ENCODE assay signal across 19 cellular contexts in the genomic region with DNA sequence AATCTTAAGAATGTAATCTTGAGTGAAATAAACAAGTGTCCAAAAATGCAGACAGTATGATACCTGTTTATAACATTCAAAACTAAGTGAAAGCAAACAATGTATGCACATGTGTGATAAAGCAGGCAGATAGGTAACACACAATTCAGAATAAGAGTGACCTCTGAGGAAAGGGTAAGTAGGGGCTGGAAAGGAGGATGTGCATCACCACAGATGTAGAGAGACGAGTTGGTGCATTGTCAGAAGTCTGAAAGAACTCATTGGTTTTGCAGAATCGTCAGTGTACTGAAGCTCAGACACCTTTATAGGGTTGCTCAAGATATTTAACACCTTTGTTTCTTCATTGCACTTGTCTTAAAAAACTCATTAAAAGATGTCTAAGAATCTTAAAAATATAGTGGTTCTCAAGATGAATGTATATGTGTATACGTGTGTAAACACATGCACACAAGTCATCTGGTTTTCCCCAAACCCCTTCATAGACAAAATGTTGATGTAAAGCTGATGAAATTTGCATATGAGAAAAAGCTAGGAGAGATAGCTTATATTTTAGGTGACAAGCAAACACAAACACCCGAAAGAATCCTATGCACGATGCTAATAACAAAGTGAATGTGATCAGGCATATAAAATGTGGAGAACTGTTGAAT.
A peak's percentile ranks its signal among the peaks of the same experiment; 100 is the strongest.
DNase-seq lines count a peak whose midpoint lies in the region; ATAC-seq and TF ChIP-seq lines count a peak whose summit lies in the region.
"Had no signal": no experiment of that assay in that cellular context is flagged by ENCODE, and none has a peak within 500 bp of the region (broad histone marks: within the 10 kb centered on the region; RNA-seq: fewer than 3 reads in every experiment).

No MANE protein-coding gene starts in this region.

- no peaks in the 10 kb centered on the region for H3K36me3 Mint-ChIP-seq in memory B cell

- TF ChIP-seq POLR2A in GM18505 (IDR thresholded peaks at IDR 0.05; ENCODE audit: borderline replicate concordance, extremely low read depth, insufficient read depth, insufficient read length): no peak

- peak overlapping the region; percentile 40 for H3K4me3 Mint-ChIP-seq in memory B cell
- H3K4me3 Mint-ChIP-seq: CD4-positive, alpha-beta T cell had no signal

- no peaks in the 10 kb centered on the region for H3K27me3 Mint-ChIP-seq in memory B cell
- H3K27me3 Mint-ChIP-seq: CD4-positive, alpha-beta T cell had no signal

- no peak for DNase-seq in memory B cell (ENCODE audit: low spot score in 2 of 2)
- no peak for DNase-seq in CD1c-positive myeloid dendritic cell (ENCODE audit: extremely low spot score)
- no peak for DNase-seq in kidney glomerular epithelial cell (lab: John Stamatoyannopoulos, UW)
- no peak for DNase-seq in epidermal melanocyte (ENCODE audit: insufficient read length, low spot score)
- DNase-seq: AML-193; Calu3; CD4-positive, alpha-beta T cell; DMS79; MG63; NCI-H1105; NCI-H187; NCI-H2171; NCI-H82; SHP77 treated with DMSO at 0.1 percent for 48 hours had no signal

- H3K9me3 Mint-ChIP-seq in memory B cell: no peaks in the 10 kb centered on the region
- H3K9me3 Mint-ChIP-seq: CD4-positive, alpha-beta T cell had no signal

- no peak overlapping the region for H3K27ac Mint-ChIP-seq in memory B cell
- H3K27ac Mint-ChIP-seq: CD4-positive, alpha-beta T cell had no signal

- peak; percentile 48 for ATAC-seq in GM18498 (IDR thresholded peaks at IDR 0.05; ENCODE audit: unreplicated experiment)
- ATAC-seq in GM19025 (IDR thresholded peaks at IDR 0.05; ENCODE audit: low read depth, unreplicated experiment): peak; percentile 45
- ATAC-seq in HG03354 (IDR thresholded peaks at IDR 0.05; ENCODE audit: poor library complexity, severe bottlenecking, unreplicated experiment): peak; percentile 46
- no peak for ATAC-seq in memory B cell (ENCODE audit: low read depth)
- ATAC-seq in GM18505 (IDR thresholded peaks at IDR 0.05; ENCODE audit: unreplicated experiment): no peak
- ATAC-seq: HepG2 had no signal

- H3K4me1 Mint-ChIP-seq in memory B cell: peaks cover 6% of the 10 kb centered on the region

Comparison
In these comparisons a context has a peak if more than half of its experiments do, and no peak if none do; other contexts are left out.
1. ATAC-seq: peak in GM18498 (single experiment), GM19025 (single experiment) and HG03354 (single experiment); none in memory B cell (single experiment) and GM18505 (single experiment).